Comparison of ENCODE assay signal across 14 cellular contexts in the genomic region with DNA sequence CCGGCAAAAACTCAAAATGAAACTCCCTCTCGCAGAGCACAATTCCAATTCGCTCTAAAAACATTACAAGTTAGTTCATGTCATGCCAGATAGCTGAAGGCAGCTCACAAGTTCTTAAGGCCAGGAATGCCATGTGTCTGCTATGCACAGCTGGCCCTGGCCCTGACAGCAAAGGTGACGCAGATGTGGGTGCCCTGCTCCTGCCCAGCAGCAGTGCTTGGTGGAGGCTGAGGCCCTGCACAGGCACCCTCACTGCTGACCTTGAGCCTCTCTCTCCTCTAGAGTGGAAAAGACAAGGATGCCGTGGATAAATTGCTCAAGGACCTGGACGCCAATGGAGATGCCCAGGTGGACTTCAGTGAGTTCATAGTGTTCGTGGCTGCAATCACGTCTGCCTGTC. TPM values are rescaled to one million over a fixed set of nuclear protein-coding genes. Genes with fewer than 3 reads are reported as not detected.
DNase-seq lines count a peak whose midpoint lies in the region; ATAC-seq, FAIRE-seq and TF ChIP-seq lines count a peak whose summit lies in the region.
"Had no signal": no experiment of that assay in that cellular context is flagged by ENCODE, and none has a peak within 500 bp of the region (broad histone marks: within the 10 kb centered on the region; RNA-seq: fewer than 3 reads in every experiment).

No MANE protein-coding gene starts in this region.

- H4K20me1 ChIP-seq in PC-3 (ENCODE audit: low read length) (no peaks in the 10 kb centered on the region), H1 (replicated peaks in 1 of 2; ENCODE audit: control insufficient read depth in 1 of 2, insufficient read depth in 2 of 2, low read length in 2 of 2) (peaks cover 0 to 2% of the 10 kb centered on the region in 2 experiments)

- H4K8ac ChIP-seq in H1 (ENCODE audit: extremely low read depth, insufficient read depth, low read length), result no peak overlapping the region

- H3K23ac ChIP-seq in H1 (ENCODE audit: insufficient read length), result no peak overlapping the region

- no peaks in the 10 kb centered on the region for H3K23me2 ChIP-seq in H1 (ENCODE audit: low read depth, low read length)

- no peaks in the 10 kb centered on the region for H3K36me3 ChIP-seq in CD4-positive, CD25-positive, alpha-beta regulatory T cell (ENCODE audit: control insufficient read depth, insufficient read depth, low read length)
- H3K36me3 ChIP-seq in PC-3 (ENCODE audit: low read depth, low read length), result no peaks in the 10 kb centered on the region
- H3K36me3 ChIP-seq in H1 (ENCODE audit: control insufficient read depth in 2 of 4, insufficient read depth in 4 of 4, low read length in 3 of 4), result 0 out of 8 replicates have a peak, but pooled peaks cover 0 to 3% (median 0%) of the 10 kb centered on the region in 4 experiments
- H3K36me3 ChIP-seq in neutrophil, result peaks cover 16% of the 10 kb centered on the region
- H3K36me3 ChIP-seq: gastrocnemius medialis had no signal

- H2BK15ac ChIP-seq in H1 (ENCODE audit: low read length), result no peak overlapping the region

- peak overlapping the region; percentile 71 for H3K9ac ChIP-seq in PC-3 (ENCODE audit: low read length)
- H3K9ac ChIP-seq in H1 (replicated peaks in 1 of 4; ENCODE audit: extremely low read depth in 1 of 4, low read depth in 3 of 4, low read length in 3 of 4), result no peak overlapping the region

- no peak overlapping the region for H2BK20ac ChIP-seq in H1 (ENCODE audit: low read length)

- H3K27me3 Mint-ChIP-seq in CD4-positive, CD25-positive, alpha-beta regulatory T cell, result no peaks in the 10 kb centered on the region

- no peak overlapping the region for H3K4ac ChIP-seq in H1 (replicated peaks; ENCODE audit: insufficient read length, low read depth, low read length)

- H3K4me1 ChIP-seq in CD4-positive, CD25-positive, alpha-beta regulatory T cell (ENCODE audit: control insufficient read depth, insufficient read depth, low read length, poor library complexity, severe bottlenecking), result peaks cover 74% of the 10 kb centered on the region
- H3K4me1 ChIP-seq in PC-3 (ENCODE audit: insufficient read depth, low read length) (peaks cover 47% of the 10 kb centered on the region), H1 (replicated peaks in 1 of 4; ENCODE audit: control insufficient read depth in 3 of 4, insufficient read depth in 4 of 4, low read length in 3 of 4) (no peaks in the 10 kb centered on the region; a peak in 1 of 7 replicates), neutrophil (ENCODE audit: control insufficient read depth in 1 of 2, insufficient read depth in 1 of 2, low read depth in 1 of 2, low read length in 1 of 2) (peaks cover 64 to 73% of the 10 kb centered on the region in 2 experiments)

- H3K9me2 ChIP-seq in PC-3 (replicated peaks; ENCODE audit: low read length), result no peaks in the 10 kb centered on the region

- no peak for DNase-seq in CD4-positive, CD25-positive, alpha-beta regulatory T cell
- DNase-seq in PC-3 (no peak), H1 (ENCODE audit: low read depth in 1 of 2, low spot score in 2 of 2) (no peak), mucosa of gallbladder (ENCODE audit: low spot score) (no peak), HTR-8/SVneo (ENCODE audit: insufficient read length, low spot score) (no peak), SKM-1 (lab: John Stamatoyannopoulos, UW; ENCODE audit: unreplicated experiment) (no peak)
- DNase-seq: activated CD4-positive, alpha-beta T cell treated with anti-CD3 and anti-CD28 coated beads for 1 hour; DMS 273 treated with DMSO at 0.1 percent for 48 hours; gastrocnemius medialis; NCI-H146 had no signal

- no peak overlapping the region for H2BK12ac ChIP-seq in H1 (ENCODE audit: low read depth, low read length)

- TF ChIP-seq RAD21 in H1 (IDR thresholded peaks at IDR 0.05 in 1 of 2, conservative IDR thresholded peaks at IDR 0.05 in 1 of 2; ENCODE audit: low read depth in 2 of 2, low read length in 2 of 2), result no peak

- H3K79me2 ChIP-seq in PC-3 (ENCODE audit: low read length) (peaks cover 21% of the 10 kb centered on the region), H1 (ENCODE audit: control insufficient read depth in 1 of 2, insufficient read depth in 2 of 2, low read length in 2 of 2) (peaks cover 0 to 4% of the 10 kb centered on the region in 2 experiments; a peak in 1 of 4 replicates)

- TF ChIP-seq EP300 in H1 (IDR thresholded peaks at IDR 0.05; ENCODE audit: borderline replicate concordance in 1 of 2, low read depth in 2 of 2, low read length in 2 of 2), result no peak

- peak overlapping the region; percentile 54 for H3K14ac ChIP-seq in H1 (ENCODE audit: insufficient read length)

- CTCF ChIA-PET in PC-3 (lab: Charles Lee), result no interaction called here
- CTCF ChIA-PET in H1 (lab: Charles Lee; ENCODE audit: partially characterized antibody), result interaction anchor here (0.7 to 2.0 kb wide), 7 partner anchors 8 to 177 kb away, joined by 3 to 11 read pairs (median 4); no protein-coding TSS in a partner anchor

- WGBS in H1 (ENCODE audit: extremely low coverage in 1 of 2, insufficient coverage in 1 of 2, insufficient read length in 1 of 2, insufficient replicate concordance in 2 of 2, low coverage in 1 of 2, low lambda C conversion rate in 2 of 2, missing lambda C conversion rate in 1 of 2), 2 experiments, result 85% methylated on average over 8 of the region's 8 CpGs; no CpG with 5 or more reads in 1 of the 2 experiments

- H3K27me3 ChIP-seq in CD4-positive, CD25-positive, alpha-beta regulatory T cell (ENCODE audit: control insufficient read depth, insufficient read depth, low read length), result no peaks in the 10 kb centered on the region
- H3K27me3 ChIP-seq in PC-3 (ENCODE audit: low read length) (no peaks in the 10 kb centered on the region), H1 (replicated peaks in 1 of 4; ENCODE audit: control insufficient read depth in 3 of 4, extremely low read depth in 1 of 4, insufficient read depth in 3 of 4, low read length in 3 of 4) (no peaks in the 10 kb centered on the region), neutrophil (no peaks in the 10 kb centered on the region)
- H3K27me3 ChIP-seq: gastrocnemius medialis, tibial nerve had no signal

- no peak overlapping the region for H2AK5ac ChIP-seq in H1 (ENCODE audit: low read depth, low read length)

- no peaks in the 10 kb centered on the region for H3K9me3 Mint-ChIP-seq in CD4-positive, CD25-positive, alpha-beta regulatory T cell

- peak overlapping the region; percentile 81 for H3K4me2 ChIP-seq in PC-3 (ENCODE audit: low read length)
- H3K4me2 ChIP-seq in H1 (ENCODE audit: insufficient read depth in 1 of 2, low read depth in 2 of 2, low read length in 2 of 2), result no peak overlapping the region

- ATAC-seq in CD4-positive, CD25-positive, alpha-beta regulatory T cell (ENCODE audit: low read depth in 2 of 2), result peak; percentile 37 to 40
- no peak for ATAC-seq in PC-3
- ATAC-seq in GM18873 (IDR thresholded peaks at IDR 0.05; ENCODE audit: low FRiP score, unreplicated experiment), result no peak

- H3K4me1 Mint-ChIP-seq in CD4-positive, CD25-positive, alpha-beta regulatory T cell, result peaks cover 15 to 84% (median 44%) of the 10 kb centered on the region in 4 donors

- no TSS peak for BruUV-seq in PC-3 (replicated peaks; lab: Mats Ljungman, UMichigan)

- intact Hi-C loops in PC-3 (cut with micrococcal nuclease), result no loop called here

- H3K18ac ChIP-seq in H1 (ENCODE audit: extremely low read depth, low read length), result no peak overlapping the region

- H3K56ac ChIP-seq in H1 (replicated peaks; ENCODE audit: insufficient read length, low read depth, low read length), result no peak overlapping the region

- TF ChIP-seq CTCF in PC-3 (conservative IDR thresholded peaks at IDR 0.05; ENCODE audit: low read depth, low read length), result no peak
- no peak for TF ChIP-seq CTCF in H1 (IDR thresholded peaks at IDR 0.05; ENCODE audit: control extremely low read depth in 1 of 3, insufficient read depth in 1 of 3, low read depth in 1 of 3, low read length in 3 of 3)
- TF ChIP-seq CTCF in neutrophil (IDR thresholded peaks at IDR 0.05), result no peak

- peaks cover 20% of the 10 kb centered on the region for H3K36me3 Mint-ChIP-seq in CD4-positive, CD25-positive, alpha-beta regulatory T cell

- peak overlapping the region; percentile 69 for H3K4me3 ChIP-seq in CD4-positive, CD25-positive, alpha-beta regulatory T cell (ENCODE audit: low read depth, low read length)
- H3K4me3 ChIP-seq in PC-3 (ENCODE audit: low read length) (0 out of 2 replicates have a peak overlapping the region, but pooled peaks have one; percentile 40), H1 (ENCODE audit: extremely low read depth in 1 of 4, insufficient read depth in 2 of 4, low read depth in 3 of 4, low read length in 4 of 4) (no peak overlapping the region), neutrophil (ENCODE audit: low read depth in 1 of 2, low read length in 1 of 2) (peak overlapping the region; percentile 72 to 85)
- H3K4me3 ChIP-seq: gastrocnemius medialis, mucosa of descending colon, tibial nerve had no signal

- POLR2A ChIA-PET in PC-3 (lab: Charles Lee; ENCODE audit: unreplicated experiment), result interaction anchor here (0.5 kb wide), 1 partner anchor 56 kb away, joined by 4 read pairs; a partner anchor contains a TSS
- POLR2A ChIA-PET in H1 (lab: Charles Lee; ENCODE audit: partially characterized antibody), result interaction anchor here (1.1 to 1.8 kb wide), 3 partner anchors 12 to 20 kb away, joined by 3 read pairs; no protein-coding TSS in a partner anchor

- H3K27ac Mint-ChIP-seq in CD4-positive, CD25-positive, alpha-beta regulatory T cell, result peak overlapping the region; percentile 92 to 100 (median 92)

- H2AFZ ChIP-seq in PC-3 (ENCODE audit: low read length) (peak overlapping the region; percentile 33; the same call in 1 of the 2 replicates), H1 (ENCODE audit: low read length) (no peak overlapping the region)

- no peaks in the 10 kb centered on the region for H3K79me1 ChIP-seq in H1 (ENCODE audit: low read depth, low read length)

- H2BK120ac ChIP-seq in H1 (replicated peaks; ENCODE audit: low read depth, low read length), result no peak overlapping the region

- H4K91ac ChIP-seq in H1 (replicated peaks; ENCODE audit: insufficient read length, low read length), result no peak overlapping the region

- H2BK5ac ChIP-seq in H1 (ENCODE audit: low read depth, low read length), result no peak overlapping the region

- no peak for FAIRE-seq in H1 (lab: Jason Lieb, UNC)
- no peak for FAIRE-seq in HTR-8/SVneo (lab: Jason Lieb, UNC)

- H3K27ac ChIP-seq in CD4-positive, CD25-positive, alpha-beta regulatory T cell (ENCODE audit: insufficient read depth, low read length, poor library complexity, severe bottlenecking), result peak overlapping the region; percentile 81
- H3K27ac ChIP-seq in PC-3 (ENCODE audit: low read length) (peak overlapping the region; percentile 96), H1 (ENCODE audit: low read depth, low read length) (no peak overlapping the region), neutrophil (peak overlapping the region; percentile 98)

- H3K4me3 Mint-ChIP-seq in CD4-positive, CD25-positive, alpha-beta regulatory T cell, result peak overlapping the region; percentile 1 to 79 (median 70)

- H3K9me3 ChIP-seq in CD4-positive, CD25-positive, alpha-beta regulatory T cell (ENCODE audit: control insufficient read depth in 2 of 2, low read length in 2 of 2), result no peaks in the 10 kb centered on the region
- H3K9me3 ChIP-seq in PC-3 (ENCODE audit: low read length) (no peaks in the 10 kb centered on the region), H1 (ENCODE audit: insufficient read depth in 2 of 2, low read depth in 1 of 2, low read length in 1 of 2) (no peaks in the 10 kb centered on the region), neutrophil (no peaks in the 10 kb centered on the region)
- H3K9me3 ChIP-seq: gastrocnemius medialis, mucosa of descending colon, tibial nerve had no signal

- no peak overlapping the region for H4K5ac ChIP-seq in H1 (ENCODE audit: insufficient read length, low read depth, low read length)

- no peak for TF ChIP-seq POLR2A in H1 (IDR thresholded peaks at IDR 0.05; ENCODE audit: control extremely low read depth in 1 of 2, low read depth in 2 of 2, low read length in 2 of 2)

- H3F3A ChIP-seq in PC-3 (ENCODE audit: low read length, unreplicated experiment), result peaks cover 5% of the 10 kb centered on the region

RNA-seq across cellular contexts. Expression of a gene that starts 2.9 kb away (rescaled TPM):
- not detected for total RNA-seq in CD4-positive, CD25-positive, alpha-beta regulatory T cell
- 1 to 10 TPM in 3 of 4 donors, not detected in 1; 1.2 to 4.1 (median 1.5) TPM for polyA plus RNA-seq in CD4-positive, CD25-positive, alpha-beta regulatory T cell
- total RNA-seq in PC-3 (2014; rRNA removed) (51.0 and 59.8 TPM in 2 replicates), mucosa of gallbladder (33.4 TPM)
- total RNA-seq in H1 (2021; fragmentation: NEBNext Ultra II Directional; extraction: Animal tissue kit (Norgen Biotek cat#: 25700)), result not detected in 2 replicates
- not detected in 2 replicates for polyA plus RNA-seq in H1 (2011; rRNA removed)
- polyA plus RNA-seq in H1 (2011; cell fraction: cytosol; rRNA removed), result not detected
- 0.14 TPM for polyA plus RNA-seq in H1 (2011; cell fraction: nucleus; rRNA removed)
- 0.58 TPM in 1 of 4 replicates, not detected in the others for polyA plus RNA-seq in H1 (2012, experiment 1 of 2)
- polyA plus RNA-seq in H1 (2012, experiment 2 of 2), result not detected
- not detected for polyA plus RNA-seq in H1 (2013, experiment 1 of 2)
- polyA plus RNA-seq in H1 (2013, experiment 2 of 2), result not detected
- polyA minus RNA-seq in H1 (2011; rRNA and poly(A)+ RNA removed), result not detected in 2 replicates
- polyA minus RNA-seq in H1 (2011; cell fraction: cytosol; rRNA and poly(A)+ RNA removed), result 12.6 TPM
- polyA minus RNA-seq in H1 (2011; cell fraction: nucleus; rRNA and poly(A)+ RNA removed), result 5.8 TPM
- total RNA-seq: tibial nerve had no signal

RNA-seq across cellular contexts. Expression of a gene that starts 13.1 kb away (rescaled TPM):
- total RNA-seq in CD4-positive, CD25-positive, alpha-beta regulatory T cell, result 32.6 TPM
- polyA plus RNA-seq in CD4-positive, CD25-positive, alpha-beta regulatory T cell, result 100 to 1,000 TPM; 139 to 156 (median 150) TPM
- total RNA-seq in PC-3 (2014; rRNA removed) (50.5 and 57.6 TPM in 2 replicates), mucosa of gallbladder (51.2 TPM)
- total RNA-seq in H1 (2021; fragmentation: NEBNext Ultra II Directional; extraction: Animal tissue kit (Norgen Biotek cat#: 25700)), result 54.3 TPM in 2 replicates
- polyA plus RNA-seq in H1 (2011; rRNA removed), result 21.3 and 26.8 TPM in 2 replicates
- 74.6 TPM for polyA plus RNA-seq in H1 (2011; cell fraction: cytosol; rRNA removed)
- 16.7 TPM for polyA plus RNA-seq in H1 (2011; cell fraction: nucleus; rRNA removed)
- 53.6 to 74.9 TPM (median 57.3 TPM) in 4 replicates for polyA plus RNA-seq in H1 (2012, experiment 1 of 2)
- 9.4 TPM for polyA plus RNA-seq in H1 (2012, experiment 2 of 2)
- 38.8 TPM for polyA plus RNA-seq in H1 (2013, experiment 1 of 2)
- 41.0 TPM for polyA plus RNA-seq in H1 (2013, experiment 2 of 2)
- 9.8 and 12.3 TPM in 2 replicates for polyA minus RNA-seq in H1 (2011; rRNA and poly(A)+ RNA removed)
- 15.9 TPM for polyA minus RNA-seq in H1 (2011; cell fraction: cytosol; rRNA and poly(A)+ RNA removed)
- 11.4 TPM for polyA minus RNA-seq in H1 (2011; cell fraction: nucleus; rRNA and poly(A)+ RNA removed)

RNA-seq across cellular contexts. Expression of a gene that starts 19.4 kb away (rescaled TPM):
- total RNA-seq in CD4-positive, CD25-positive, alpha-beta regulatory T cell, result 27.5 TPM
- 100 to 1,000 TPM in 1 of 4 donors, 10 to 100 TPM in 3; 81.1 to 103 (median 94.8) TPM for polyA plus RNA-seq in CD4-positive, CD25-positive, alpha-beta regulatory T cell
- 14.0 and 19.9 TPM in 2 replicates for total RNA-seq in PC-3 (2014; rRNA removed)
- total RNA-seq in H1 (2021; fragmentation: NEBNext Ultra II Directional; extraction: Animal tissue kit (Norgen Biotek cat#: 25700)), result 19.1 and 20.5 TPM in 2 replicates
- 26.6 and 27.8 TPM in 2 replicates for polyA plus RNA-seq in H1 (2011; rRNA removed)
- polyA plus RNA-seq in H1 (2011; cell fraction: cytosol; rRNA removed), result 29.7 TPM
- 12.4 TPM for polyA plus RNA-seq in H1 (2011; cell fraction: nucleus; rRNA removed)
- 13.3 to 16.7 TPM (median 16.1 TPM) in 4 replicates for polyA plus RNA-seq in H1 (2012, experiment 1 of 2)
- polyA plus RNA-seq in H1 (2012, experiment 2 of 2), result 17.3 TPM
- 16.3 TPM for polyA plus RNA-seq in H1 (2013, experiment 1 of 2)
- polyA plus RNA-seq in H1 (2013, experiment 2 of 2), result 15.6 TPM
- 4.3 and 5.2 TPM in 2 replicates for polyA minus RNA-seq in H1 (2011; rRNA and poly(A)+ RNA removed)
- polyA minus RNA-seq in H1 (2011; cell fraction: cytosol; rRNA and poly(A)+ RNA removed), result 11.3 TPM
- 9.9 TPM for polyA minus RNA-seq in H1 (2011; cell fraction: nucleus; rRNA and poly(A)+ RNA removed)
- total RNA-seq in mucosa of gallbladder, result 18.1 TPM

RNA-seq across cellular contexts. Expression of a gene that starts 56.1 kb away (rescaled TPM):
- total RNA-seq in CD4-positive, CD25-positive, alpha-beta regulatory T cell, result 202 TPM
- polyA plus RNA-seq in CD4-positive, CD25-positive, alpha-beta regulatory T cell, result 100 to 1,000 TPM; 148 to 188 (median 180) TPM
- total RNA-seq in PC-3 (2014; rRNA removed), result 122 and 200 TPM in 2 replicates
- total RNA-seq in H1 (2021; fragmentation: NEBNext Ultra II Directional; extraction: Animal tissue kit (Norgen Biotek cat#: 25700)), result 307 and 313 TPM in 2 replicates
- 108 and 156 TPM in 2 replicates for polyA plus RNA-seq in H1 (2011; rRNA removed)
- 229 TPM for polyA plus RNA-seq in H1 (2011; cell fraction: cytosol; rRNA removed)
- polyA plus RNA-seq in H1 (2011; cell fraction: nucleus; rRNA removed), result 155 TPM
- 320 to 373 TPM (median 340 TPM) in 4 replicates for polyA plus RNA-seq in H1 (2012, experiment 1 of 2)
- 100 TPM for polyA plus RNA-seq in H1 (2012, experiment 2 of 2)
- 204 TPM for polyA plus RNA-seq in H1 (2013, experiment 1 of 2)
- polyA plus RNA-seq in H1 (2013, experiment 2 of 2), result 222 TPM
- polyA minus RNA-seq in H1 (2011; rRNA and poly(A)+ RNA removed), result 24.7 and 28.8 TPM in 2 replicates
- 67.1 TPM for polyA minus RNA-seq in H1 (2011; cell fraction: cytosol; rRNA and poly(A)+ RNA removed)
- 29.4 TPM for polyA minus RNA-seq in H1 (2011; cell fraction: nucleus; rRNA and poly(A)+ RNA removed)
- total RNA-seq in mucosa of gallbladder, result 244 TPM

Comparison
In these comparisons a context has a peak if more than half of its experiments do, and no peak if none do; other contexts are left out.
1. ATAC-seq: peak in CD4-positive, CD25-positive, alpha-beta regulatory T cell (2 of 2); none in PC-3 (single experiment) and GM18873 (single experiment).
2. H3K4me3 ChIP-seq: peak in CD4-positive, CD25-positive, alpha-beta regulatory T cell (single experiment), PC-3 (single experiment) and neutrophil (2 of 2); none in H1 (0 of 4).
3. RNA of a gene that starts 2.9 kb away (total RNA-seq): 51.0 to 59.8 TPM in PC-3 and 33.4 TPM in mucosa of gallbladder (single experiment); not detected in CD4-positive, CD25-positive, alpha-beta regulatory T cell (single experiment) and not detected in H1; every median in the first group is over 10 times any median in the second.